In the genomic region with DNA sequence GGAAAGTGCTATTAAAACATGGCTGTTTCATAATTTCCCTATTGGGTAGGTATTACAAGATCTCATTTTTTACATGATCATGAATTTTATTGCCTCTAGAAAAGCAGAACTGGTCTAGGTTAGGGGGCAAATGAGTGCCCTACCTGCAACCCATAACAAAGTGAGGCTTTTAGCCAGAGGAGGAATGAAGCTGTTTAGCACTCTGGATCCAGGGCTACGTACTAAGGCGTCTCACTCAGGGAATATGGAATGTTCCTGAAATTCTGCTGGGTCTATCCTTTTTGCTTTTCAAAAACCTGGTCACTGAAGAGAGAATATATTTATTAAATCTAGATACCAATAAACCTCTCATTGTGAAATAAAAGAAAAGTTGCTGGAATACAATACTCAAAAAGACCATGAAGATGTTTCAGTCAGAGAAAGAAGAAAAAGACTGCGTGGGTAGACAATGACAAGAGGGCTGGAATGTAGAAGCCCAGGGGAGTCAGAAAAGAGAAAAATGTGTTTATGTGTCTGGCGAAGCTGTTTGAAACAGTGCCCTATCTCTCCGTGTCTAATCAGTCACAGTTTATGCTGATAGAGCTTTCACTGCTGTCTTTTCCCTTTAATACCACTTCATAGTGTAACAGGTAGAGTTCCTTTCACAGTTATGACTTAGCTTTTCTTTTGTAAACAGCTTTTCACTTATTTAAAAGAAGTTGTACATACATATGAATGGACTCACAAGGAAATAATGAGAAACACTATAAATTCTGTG, we compare ENCODE assay signal across 13 cellular contexts. TPM values are rescaled to one million over a fixed set of nuclear protein-coding genes. Genes with fewer than 3 reads are reported as not detected.
DNase-seq lines count a peak whose midpoint lies in the region; ATAC-seq, FAIRE-seq and TF ChIP-seq lines count a peak whose summit lies in the region.
"Had no signal": no experiment of that assay in that cellular context is flagged by ENCODE, and none has a peak within 500 bp of the region (broad histone marks: within the 10 kb centered on the region; RNA-seq: fewer than 3 reads in every experiment).

No MANE protein-coding gene starts in this region.

- H3K4me3 ChIP-seq in esophagus squamous epithelium (no peak overlapping the region), pancreas (no peak overlapping the region)
- H3K4me3 ChIP-seq: BLaER1 treated with 17β-estradiol and CSF1 and Interleukin-3, amounts not matched to agents 10 nM and 100 nM; tibial nerve had no signal

- TF ChIP-seq POLR2A in esophagus squamous epithelium (IDR thresholded peaks at IDR 0.05), result no peak

- H3K4me1 ChIP-seq in esophagus squamous epithelium (peaks cover 15 to 44% (median 20%) of the 10 kb centered on the region in 3 donors), pancreas (peaks cover 27 to 37% (median 36%) of the 10 kb centered on the region in 3 donors)
- H3K4me1 ChIP-seq: BLaER1 treated with 17β-estradiol and CSF1 and Interleukin-3, amounts not matched to agents 10 nM and 100 nM had no signal

- ATAC-seq in pancreas, result peak; percentile 17 to 63 (median 48)
- ATAC-seq in HG03457 (IDR thresholded peaks at IDR 0.05; ENCODE audit: unreplicated experiment), result no peak
- no peak for ATAC-seq in esophagus mucosa
- ATAC-seq: left lobe of liver had no signal

- intact Hi-C loops in esophagus squamous epithelium (cut with DNase I), result no loop called here
- intact Hi-C loops in pancreas (cut with DNase I), result no loop called here

- DNase-seq in DMS53 (lab: John Stamatoyannopoulos, UW), result peak; percentile 58
- peak; percentile 14 for DNase-seq in NCI-H345 (lab: John Stamatoyannopoulos, UW)
- no peak for DNase-seq in esophagus squamous epithelium (lab: John Stamatoyannopoulos, UW)
- no peak for DNase-seq in pancreas
- DNase-seq in NCI-H2107 treated with DMSO at 0.1 percent for 48 hours (lab: John Stamatoyannopoulos, UW; ENCODE audit: unreplicated experiment), result no peak
- DNase-seq in nucleus accumbens (lab: John Stamatoyannopoulos, UW), result no peak
- DNase-seq: activated CD4-positive, alpha-beta T cell treated with anti-CD3 and anti-CD28 coated beads for 1 hour; Karpas-422 had no signal

- TF ChIP-seq CTCF in esophagus squamous epithelium (IDR thresholded peaks at IDR 0.05) (no peak), pancreas (IDR thresholded peaks at IDR 0.05) (no peak)

- H3K36me3 ChIP-seq in esophagus squamous epithelium (no peaks in the 10 kb centered on the region), pancreas (no peaks in the 10 kb centered on the region)
- H3K36me3 ChIP-seq: BLaER1 treated with 17β-estradiol and CSF1 and Interleukin-3, amounts not matched to agents 10 nM and 100 nM; tibial nerve had no signal

- no peaks in the 10 kb centered on the region for H3K9me3 ChIP-seq in esophagus squamous epithelium
- H3K9me3 ChIP-seq in pancreas, result no peaks in the 10 kb centered on the region
- H3K9me3 ChIP-seq: BLaER1 treated with 17β-estradiol and CSF1 and Interleukin-3, amounts not matched to agents 10 nM and 100 nM; tibial nerve had no signal

- WGBS in esophagus squamous epithelium, 2 donors, result 56 to 59% methylated on average over 5 of the region's 5 CpGs
- WGBS in pancreas, 2 donors, result 15 to 22% methylated on average over 5 of the region's 5 CpGs

- peak overlapping the region in 3 of 4 donors; percentile 10 to 60 (median 48) for H3K27ac ChIP-seq in esophagus squamous epithelium
- peak overlapping the region; percentile 47 to 88 (median 67) for H3K27ac ChIP-seq in pancreas
- H3K27ac ChIP-seq: BLaER1 treated with 17β-estradiol and CSF1 and Interleukin-3, amounts not matched to agents 10 nM and 100 nM; tibial nerve had no signal

- no peaks in the 10 kb centered on the region for H3K27me3 ChIP-seq in esophagus squamous epithelium
- H3K27me3 ChIP-seq in pancreas, result no peaks in the 10 kb centered on the region
- H3K27me3 ChIP-seq: BLaER1 treated with 17β-estradiol and CSF1 and Interleukin-3, amounts not matched to agents 10 nM and 100 nM; tibial nerve had no signal

- no peak for FAIRE-seq in pancreas (lab: Jason Lieb, UNC)

RNA-seq across cellular contexts. Expression of gene SYDE2, which starts 25.0 kb away (rescaled TPM):
- total RNA-seq in esophagus squamous epithelium, result 10 to 100 TPM in 1 of 4 donors, 1 to 10 TPM in 3; 2.8 to 10.9 (median 4.4) TPM
- 1 to 10 TPM; 4.9 to 6.6 (median 5.5) TPM for total RNA-seq in pancreas
- 1 to 10 TPM; 1.3 to 1.6 TPM for polyA plus RNA-seq in pancreas
- 0.84 TPM for total RNA-seq in esophagus mucosa

RNA-seq across cellular contexts. Expression of gene C1orf52, which starts 33.7 kb away (rescaled TPM):
- 10 to 100 TPM in 3 of 4 donors, 1 to 10 TPM in 1; 9.1 to 15.2 (median 12.2) TPM for total RNA-seq in esophagus squamous epithelium
- 10 to 100 TPM in 2 of 6 donors, 1 to 10 TPM in 4; 8.0 to 12.8 (median 9.7) TPM for total RNA-seq in pancreas
- 10 to 100 TPM; 14.0 to 16.7 TPM for polyA plus RNA-seq in pancreas
- 11.7 TPM for total RNA-seq in esophagus mucosa

RNA-seq across cellular contexts. Expression of gene BCL10, which starts 50.6 kb away (rescaled TPM):
- total RNA-seq in esophagus squamous epithelium, result 10 to 100 TPM; 24.4 to 42.3 (median 27.0) TPM
- total RNA-seq in pancreas, result 10 to 100 TPM in 2 of 6 donors, 1 to 10 TPM in 4; 6.3 to 16.9 (median 8.5) TPM
- 1 to 10 TPM; 3.2 to 4.6 TPM for polyA plus RNA-seq in pancreas
- total RNA-seq in esophagus mucosa, result 52.1 TPM

Comparison
In these comparisons a context has a peak if more than half of its experiments do, and no peak if none do; other contexts are left out.
1. DNase-seq: peak in DMS53 (single experiment) and NCI-H345 (single experiment); none in esophagus squamous epithelium (single experiment), pancreas (0 of 6), NCI-H2107 treated with DMSO at 0.1 percent for 48 hours (single experiment) and nucleus accumbens (0 of 56).
2. ATAC-seq: peak in pancreas (4 of 4); none in HG03457 (single experiment) and esophagus mucosa (single experiment).